ENCODE assay signal across 13 cellular contexts in genomic region chr22:16932577-16932976, GRCh38.
DNase-seq lines count a peak whose midpoint lies in the region; ATAC-seq and TF ChIP-seq lines count a peak whose summit lies in the region.
"Had no signal": no experiment of that assay in that cellular context is flagged by ENCODE, and none has a peak within 500 bp of the region (broad histone marks: within the 10 kb centered on the region; RNA-seq: fewer than 3 reads in every experiment).

No MANE protein-coding gene starts in this region.

- no peaks in the 10 kb centered on the region for H3K4me1 ChIP-seq in HCT116 (ENCODE audit: control insufficient read depth in 1 of 2, insufficient read depth in 2 of 2, low read length in 2 of 2)
- H3K4me1 ChIP-seq: parathyroid adenoma had no signal

- H3K27ac Mint-ChIP-seq in mesothelial cell of epicardium, result no peak overlapping the region
- no peak overlapping the region for H3K27ac Mint-ChIP-seq in activated CD4-positive, alpha-beta memory T cell treated with anti-CD3 and anti-CD28 coated beads, Interleukin-2, amount 10 ng/mL, durations not matched to agents 7 days and 5 days

- intact Hi-C loops in HCT116 (cut with micrococcal nuclease), result no loop called here

- no peak overlapping the region for H3K27ac ChIP-seq in HCT116 (ENCODE audit: low read depth, low read length)
- H3K27ac ChIP-seq: parathyroid adenoma, SK-N-MC had no signal

- DNase-seq in NCI-H2196 (lab: John Stamatoyannopoulos, UW; ENCODE audit: unreplicated experiment), result peak; percentile 14
- DNase-seq in NCI-H2196 treated with DMSO at 0.1 percent for 48 hours (lab: John Stamatoyannopoulos, UW; ENCODE audit: unreplicated experiment), result no peak
- no peak for DNase-seq in HCT116 (ENCODE audit: low read depth, low spot score)
- peak; percentile 17 for DNase-seq in SK-N-DZ (ENCODE audit: low spot score)
- DNase-seq in medulla oblongata (ENCODE audit: extremely low spot score), result peak; percentile 46
- DNase-seq in NCI-H345 (lab: John Stamatoyannopoulos, UW), result no peak
- DNase-seq in mesothelial cell of epicardium (ENCODE audit: low spot score in 2 of 2, unreplicated experiment in 2 of 2), result no peak
- no peak for DNase-seq in activated CD4-positive, alpha-beta memory T cell treated with anti-CD3 and anti-CD28 coated beads, Interleukin-2, amount 10 ng/mL, durations not matched to agents 7 days and 5 days
- DNase-seq: activated T-cell treated with anti-CD3 and anti-CD28 coated beads, Interleukin-2, amount 50 U/mL, for 48 hours; DMS79 treated with DMSO at 0.1 percent for 48 hours; NCI-H1105 had no signal

- no peak overlapping the region for H2AFZ ChIP-seq in HCT116 (ENCODE audit: low read depth, low read length, poor library complexity, severe bottlenecking)
- H2AFZ ChIP-seq: parathyroid adenoma had no signal

- H3K36me3 ChIP-seq in HCT116 (ENCODE audit: control insufficient read depth in 1 of 2, insufficient read depth in 2 of 2, low read length in 2 of 2), result no peaks in the 10 kb centered on the region

- H3K27me3 Mint-ChIP-seq in mesothelial cell of epicardium (ENCODE audit: low read depth), result no peaks in the 10 kb centered on the region
- H3K27me3 Mint-ChIP-seq in activated CD4-positive, alpha-beta memory T cell treated with anti-CD3 and anti-CD28 coated beads, Interleukin-2, amount 10 ng/mL, durations not matched to agents 7 days and 5 days, result peaks cover 24% of the 10 kb centered on the region

- peak; percentile 52 for TF ChIP-seq RAD21 in HCT116 (IDR thresholded peaks at IDR 0.05; ENCODE audit: low read depth)

- POLR2A ChIA-PET in HCT116 (lab: Charles Lee), result no interaction called here
- POLR2A ChIA-PET in activated CD4-positive, alpha-beta memory T cell treated with anti-CD3 and anti-CD28 coated beads, Interleukin-2, amount 10 ng/mL, durations not matched to agents 7 days and 5 days (lab: Charles Lee), result no interaction called here

- H3K4me1 Mint-ChIP-seq in mesothelial cell of epicardium, result no peaks in the 10 kb centered on the region
- H3K4me1 Mint-ChIP-seq in activated CD4-positive, alpha-beta memory T cell treated with anti-CD3 and anti-CD28 coated beads, Interleukin-2, amount 10 ng/mL, durations not matched to agents 7 days and 5 days, result no peaks in the 10 kb centered on the region

- ATAC-seq in HCT116, result no peak; the same call in 1 of the 2 replicates

- H3K4me3 Mint-ChIP-seq in mesothelial cell of epicardium, result no peak overlapping the region
- H3K4me3 Mint-ChIP-seq in activated CD4-positive, alpha-beta memory T cell treated with anti-CD3 and anti-CD28 coated beads, Interleukin-2, amount 10 ng/mL, durations not matched to agents 7 days and 5 days, result no peak overlapping the region

- RAD21 ChIA-PET in HCT116 (lab: Charles Lee; ENCODE audit: low non-redundant PET in 1 of 2, low total read pairs in 2 of 2, uncharacterized antibody in 2 of 2, unreplicated experiment in 2 of 2), result interaction anchor here (1.0 to 1.5 kb wide), 2 partner anchors 126 to 569 kb away, joined by 3 to 11 read pairs (median 6); no protein-coding TSS in a partner anchor

- CTCF ChIA-PET in HCT116 (lab: Charles Lee), result interaction anchor here (1.0 to 1.3 kb wide), 4 partner anchors 126 to 569 kb away, joined by 3 to 19 read pairs (median 6); no protein-coding TSS in a partner anchor
- CTCF ChIA-PET in activated CD4-positive, alpha-beta memory T cell treated with anti-CD3 and anti-CD28 coated beads, Interleukin-2, amount 10 ng/mL, durations not matched to agents 7 days and 5 days (lab: Charles Lee), result interaction anchor here (2.0 kb wide), 1 partner anchor 125 kb away, joined by 6 read pairs; no protein-coding TSS in a partner anchor

- H3K9ac ChIP-seq in HCT116 (ENCODE audit: low read length), result no peak overlapping the region
- H3K9ac ChIP-seq: parathyroid adenoma had no signal

- H3K9me2 ChIP-seq in HCT116 (ENCODE audit: insufficient read depth), result no peaks in the 10 kb centered on the region

- TF ChIP-seq CTCF in HCT116 (IDR thresholded peaks at IDR 0.05 in 2 of 3, conservative IDR thresholded peaks at IDR 0.05 in 1 of 3; ENCODE audit: borderline replicate concordance in 1 of 3, insufficient read depth in 1 of 3, low read depth in 2 of 3, low read length in 2 of 3) (peak in 2 of 3 experiments; percentile 36 to 45; a peak in 4 of 6 replicates), mesothelial cell of epicardium (IDR thresholded peaks at IDR 0.05; ENCODE audit: unreplicated experiment) (no peak)

- BruUV-seq in HCT116 (replicated peaks; lab: Mats Ljungman, UMichigan), result no TSS peak

- no peaks in the 10 kb centered on the region for H4K20me1 ChIP-seq in HCT116 (ENCODE audit: insufficient read depth)

- TF ChIP-seq POLR2A in HCT116 (IDR thresholded peaks at IDR 0.05; ENCODE audit: borderline replicate concordance, extremely low read depth, insufficient read depth, insufficient read length), result no peak

- no peaks in the 10 kb centered on the region for H3K36me3 Mint-ChIP-seq in mesothelial cell of epicardium
- no peaks in the 10 kb centered on the region for H3K36me3 Mint-ChIP-seq in activated CD4-positive, alpha-beta memory T cell treated with anti-CD3 and anti-CD28 coated beads, Interleukin-2, amount 10 ng/mL, durations not matched to agents 7 days and 5 days (ENCODE audit: low read depth)

- H3K27me3 ChIP-seq in HCT116 (ENCODE audit: insufficient read depth, low read length), result peaks cover 62% of the 10 kb centered on the region

- H3K9me3 ChIP-seq in HCT116 (ENCODE audit: control insufficient read depth in 1 of 2, insufficient read depth in 1 of 2, low read depth in 1 of 2, low read length in 2 of 2), result no peaks in the 10 kb centered on the region

- H3K79me2 ChIP-seq in HCT116 (ENCODE audit: insufficient read depth, low read length), result no peaks in the 10 kb centered on the region
- H3K79me2 ChIP-seq: parathyroid adenoma had no signal

- peaks cover 63% of the 10 kb centered on the region for H3K9me3 Mint-ChIP-seq in mesothelial cell of epicardium
- no peaks in the 10 kb centered on the region for H3K9me3 Mint-ChIP-seq in activated CD4-positive, alpha-beta memory T cell treated with anti-CD3 and anti-CD28 coated beads, Interleukin-2, amount 10 ng/mL, durations not matched to agents 7 days and 5 days

- H3K4me3 ChIP-seq in HCT116 (replicated peaks in 1 of 2; ENCODE audit: low read depth in 1 of 2, low read length in 2 of 2), result no peak overlapping the region
- H3K4me3 ChIP-seq: SK-N-MC had no signal

- H3K4me2 ChIP-seq in HCT116 (ENCODE audit: low read length), result no peak overlapping the region

TF ChIP-seq in HCT116, 20 proteins besides CTCF, POLR2A, EP300 and RAD21:
- no peak for TF ChIP-seq SIN3A (IDR thresholded peaks at IDR 0.05; ENCODE audit: low read depth)
- no peak for TF ChIP-seq SRF (IDR thresholded peaks at IDR 0.05; ENCODE audit: low read depth)
- TF ChIP-seq ZFX (IDR thresholded peaks at IDR 0.05), result no peak
- no peak for TF ChIP-seq JUND (IDR thresholded peaks at IDR 0.05)
- TF ChIP-seq ZNF274 (IDR thresholded peaks at IDR 0.05; ENCODE audit: low read depth, low read length), result no peak
TF ChIP-seq in HCT116: peak in this region for 0.

Comparison
In these comparisons a context has a peak if more than half of its experiments do, and no peak if none do; other contexts are left out.
1. DNase-seq: peak in NCI-H2196 (single experiment), SK-N-DZ (single experiment) and medulla oblongata (single experiment); none in NCI-H2196 treated with DMSO at 0.1 percent for 48 hours (single experiment), HCT116 (single experiment), NCI-H345 (single experiment), mesothelial cell of epicardium (0 of 2) and activated CD4-positive, alpha-beta memory T cell treated with anti-CD3 and anti-CD28 coated beads, Interleukin-2, amount 10 ng/mL, durations not matched to agents 7 days and 5 days (single experiment).